1 cellular context compared by ENCODE assay signal in the genomic region with DNA sequence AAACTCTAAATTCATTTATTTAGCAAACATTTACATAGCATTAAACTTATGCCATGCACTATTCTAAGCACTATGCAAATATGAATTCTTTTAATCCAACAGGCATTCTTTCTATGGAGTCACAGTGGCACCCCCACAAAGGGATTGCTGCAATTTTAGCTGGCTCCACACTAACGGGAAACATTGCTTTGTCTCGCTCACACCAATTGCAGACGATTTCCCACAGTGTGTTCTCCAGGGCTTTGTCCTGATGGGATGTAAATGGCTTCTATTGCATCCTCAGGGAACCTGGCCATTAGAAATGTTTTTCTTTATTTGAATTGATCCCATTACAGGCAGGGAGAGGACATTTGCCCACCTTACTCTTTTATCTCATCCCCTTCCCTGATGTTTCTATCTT.
TF ChIP-seq lines count a peak whose summit lies in the region.

No MANE protein-coding gene starts in this region.

TF ChIP-seq in WTC11, 78 proteins besides CTCF, POLR2A, EP300 and RAD21 (continued from another document):
- TF ChIP-seq, protein P1, sequence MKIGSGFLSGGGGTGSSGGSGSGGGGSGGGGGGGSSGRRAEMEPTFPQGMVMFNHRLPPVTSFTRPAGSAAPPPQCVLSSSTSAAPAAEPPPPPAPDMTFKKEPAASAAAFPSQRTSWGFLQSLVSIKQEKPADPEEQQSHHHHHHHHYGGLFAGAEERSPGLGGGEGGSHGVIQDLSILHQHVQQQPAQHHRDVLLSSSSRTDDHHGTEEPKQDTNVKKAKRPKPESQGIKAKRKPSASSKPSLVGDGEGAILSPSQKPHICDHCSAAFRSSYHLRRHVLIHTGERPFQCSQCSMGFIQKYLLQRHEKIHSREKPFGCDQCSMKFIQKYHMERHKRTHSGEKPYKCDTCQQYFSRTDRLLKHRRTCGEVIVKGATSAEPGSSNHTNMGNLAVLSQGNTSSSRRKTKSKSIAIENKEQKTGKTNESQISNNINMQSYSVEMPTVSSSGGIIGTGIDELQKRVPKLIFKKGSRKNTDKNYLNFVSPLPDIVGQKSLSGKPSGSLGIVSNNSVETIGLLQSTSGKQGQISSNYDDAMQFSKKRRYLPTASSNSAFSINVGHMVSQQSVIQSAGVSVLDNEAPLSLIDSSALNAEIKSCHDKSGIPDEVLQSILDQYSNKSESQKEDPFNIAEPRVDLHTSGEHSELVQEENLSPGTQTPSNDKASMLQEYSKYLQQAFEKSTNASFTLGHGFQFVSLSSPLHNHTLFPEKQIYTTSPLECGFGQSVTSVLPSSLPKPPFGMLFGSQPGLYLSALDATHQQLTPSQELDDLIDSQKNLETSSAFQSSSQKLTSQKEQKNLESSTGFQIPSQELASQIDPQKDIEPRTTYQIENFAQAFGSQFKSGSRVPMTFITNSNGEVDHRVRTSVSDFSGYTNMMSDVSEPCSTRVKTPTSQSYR (CRISPR knock-in tag; IDR thresholded peaks at IDR 0.05), result no peak
- TF ChIP-seq, protein P2, sequence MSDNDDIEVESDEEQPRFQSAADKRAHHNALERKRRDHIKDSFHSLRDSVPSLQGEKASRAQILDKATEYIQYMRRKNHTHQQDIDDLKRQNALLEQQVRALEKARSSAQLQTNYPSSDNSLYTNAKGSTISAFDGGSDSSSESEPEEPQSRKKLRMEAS (CRISPR knock-in tag; IDR thresholded peaks at IDR 0.05), result no peak
- TF ChIP-seq, protein P3, sequence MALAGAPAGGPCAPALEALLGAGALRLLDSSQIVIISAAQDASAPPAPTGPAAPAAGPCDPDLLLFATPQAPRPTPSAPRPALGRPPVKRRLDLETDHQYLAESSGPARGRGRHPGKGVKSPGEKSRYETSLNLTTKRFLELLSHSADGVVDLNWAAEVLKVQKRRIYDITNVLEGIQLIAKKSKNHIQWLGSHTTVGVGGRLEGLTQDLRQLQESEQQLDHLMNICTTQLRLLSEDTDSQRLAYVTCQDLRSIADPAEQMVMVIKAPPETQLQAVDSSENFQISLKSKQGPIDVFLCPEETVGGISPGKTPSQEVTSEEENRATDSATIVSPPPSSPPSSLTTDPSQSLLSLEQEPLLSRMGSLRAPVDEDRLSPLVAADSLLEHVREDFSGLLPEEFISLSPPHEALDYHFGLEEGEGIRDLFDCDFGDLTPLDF (CRISPR knock-in tag; IDR thresholded peaks at IDR 0.05), result no peak
- TF ChIP-seq ELF4 (CRISPR knock-in tag; IDR thresholded peaks at IDR 0.05; ENCODE audit: low read depth), result no peak
- TF ChIP-seq TEAD1 (CRISPR knock-in tag; IDR thresholded peaks at IDR 0.05), result no peak
- no peak for TF ChIP-seq CBFB (CRISPR knock-in tag; IDR thresholded peaks at IDR 0.05; ENCODE audit: low read depth)
- no peak for TF ChIP-seq TEAD4 (CRISPR knock-in tag; IDR thresholded peaks at IDR 0.05)
- TF ChIP-seq, protein P4, sequence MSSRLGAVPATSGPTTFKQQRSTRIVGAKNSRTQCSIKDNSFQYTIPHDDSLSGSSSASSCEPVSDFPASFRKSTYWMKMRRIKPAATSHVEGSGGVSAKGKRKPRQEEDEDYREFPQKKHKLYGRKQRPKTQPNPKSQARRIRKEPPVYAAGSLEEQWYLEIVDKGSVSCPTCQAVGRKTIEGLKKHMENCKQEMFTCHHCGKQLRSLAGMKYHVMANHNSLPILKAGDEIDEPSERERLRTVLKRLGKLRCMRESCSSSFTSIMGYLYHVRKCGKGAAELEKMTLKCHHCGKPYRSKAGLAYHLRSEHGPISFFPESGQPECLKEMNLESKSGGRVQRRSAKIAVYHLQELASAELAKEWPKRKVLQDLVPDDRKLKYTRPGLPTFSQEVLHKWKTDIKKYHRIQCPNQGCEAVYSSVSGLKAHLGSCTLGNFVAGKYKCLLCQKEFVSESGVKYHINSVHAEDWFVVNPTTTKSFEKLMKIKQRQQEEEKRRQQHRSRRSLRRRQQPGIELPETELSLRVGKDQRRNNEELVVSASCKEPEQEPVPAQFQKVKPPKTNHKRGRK (CRISPR knock-in tag; IDR thresholded peaks at IDR 0.05; ENCODE audit: borderline replicate concordance), result no peak
- TF ChIP-seq ESRRA (CRISPR knock-in tag; IDR thresholded peaks at IDR 0.05; ENCODE audit: borderline replicate concordance), result no peak
- TF ChIP-seq, protein P5, sequence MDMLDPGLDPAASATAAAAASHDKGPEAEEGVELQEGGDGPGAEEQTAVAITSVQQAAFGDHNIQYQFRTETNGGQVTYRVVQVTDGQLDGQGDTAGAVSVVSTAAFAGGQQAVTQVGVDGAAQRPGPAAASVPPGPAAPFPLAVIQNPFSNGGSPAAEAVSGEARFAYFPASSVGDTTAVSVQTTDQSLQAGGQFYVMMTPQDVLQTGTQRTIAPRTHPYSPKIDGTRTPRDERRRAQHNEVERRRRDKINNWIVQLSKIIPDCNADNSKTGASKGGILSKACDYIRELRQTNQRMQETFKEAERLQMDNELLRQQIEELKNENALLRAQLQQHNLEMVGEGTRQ (CRISPR knock-in tag; IDR thresholded peaks at IDR 0.05), result no peak
- TF ChIP-seq, protein P6, sequence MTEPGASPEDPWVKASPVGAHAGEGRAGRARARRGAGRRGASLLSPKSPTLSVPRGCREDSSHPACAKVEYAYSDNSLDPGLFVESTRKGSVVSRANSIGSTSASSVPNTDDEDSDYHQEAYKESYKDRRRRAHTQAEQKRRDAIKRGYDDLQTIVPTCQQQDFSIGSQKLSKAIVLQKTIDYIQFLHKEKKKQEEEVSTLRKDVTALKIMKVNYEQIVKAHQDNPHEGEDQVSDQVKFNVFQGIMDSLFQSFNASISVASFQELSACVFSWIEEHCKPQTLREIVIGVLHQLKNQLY (CRISPR knock-in tag; IDR thresholded peaks at IDR 0.05), result no peak
- no peak for TF ChIP-seq ZNF138 (CRISPR knock-in tag; conservative IDR thresholded peaks at IDR 0.05)
